1 cellular context compared by ENCODE assay signal in the genomic region with DNA sequence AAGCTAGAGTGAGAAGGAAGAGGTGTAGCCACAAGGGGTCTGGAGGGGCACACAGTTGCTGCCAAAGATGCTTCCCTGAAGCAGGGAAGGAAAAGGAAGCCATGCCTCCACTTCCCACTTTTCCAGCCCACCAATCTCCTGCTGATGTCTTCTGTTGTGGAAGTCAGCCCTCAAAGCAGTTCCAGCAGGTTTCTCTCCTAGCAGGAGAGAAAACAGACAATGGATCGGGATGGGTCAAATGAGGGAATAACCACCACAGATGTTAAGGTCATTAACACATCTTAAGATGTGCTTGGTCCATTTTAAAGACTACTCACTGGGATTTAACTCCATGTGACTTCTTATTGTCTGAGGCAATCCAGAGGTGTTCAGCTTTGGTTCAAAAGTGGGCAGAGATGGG.
TF ChIP-seq lines count a peak whose summit lies in the region.

No MANE protein-coding gene starts in this region.

TF ChIP-seq in H1, 55 proteins besides CTCF, POLR2A, EP300 and RAD21:
- TF ChIP-seq ASH2L (IDR thresholded peaks at IDR 0.05; ENCODE audit: low read length): no peak
- no peak for TF ChIP-seq USF2 (IDR thresholded peaks at IDR 0.05; ENCODE audit: low read length)
- TF ChIP-seq HDAC2 (IDR thresholded peaks at IDR 0.05; ENCODE audit: borderline replicate concordance in 1 of 2, low read depth in 2 of 2, low read length in 2 of 2): no peak; a peak in 1 of 4 replicates
- TF ChIP-seq, protein P1, sequence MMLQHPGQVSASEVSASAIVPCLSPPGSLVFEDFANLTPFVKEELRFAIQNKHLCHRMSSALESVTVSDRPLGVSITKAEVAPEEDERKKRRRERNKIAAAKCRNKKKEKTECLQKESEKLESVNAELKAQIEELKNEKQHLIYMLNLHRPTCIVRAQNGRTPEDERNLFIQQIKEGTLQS (IDR thresholded peaks at IDR 0.05; ENCODE audit: insufficient read depth, low read depth, low read length): no peak
- TF ChIP-seq E2F6 (IDR thresholded peaks at IDR 0.05): peak; percentile 24; the same call in 1 of the 2 replicates
- peak; percentile 62 for TF ChIP-seq NANOG (IDR thresholded peaks at IDR 0.05; ENCODE audit: insufficient read depth, low read depth, low read length, poor library complexity, severe bottlenecking)
- TF ChIP-seq RXRA (IDR thresholded peaks at IDR 0.05; ENCODE audit: insufficient read depth, low read depth, low read length): no peak
- TF ChIP-seq CBX5 (IDR thresholded peaks at IDR 0.05; ENCODE audit: low read depth, low read length): no peak
- TF ChIP-seq SP1 (IDR thresholded peaks at IDR 0.05; ENCODE audit: low read depth, low read length): peak; percentile 71; the same call in 1 of the 2 replicates
- no peak for TF ChIP-seq SP4 (IDR thresholded peaks at IDR 0.05; ENCODE audit: low read length)
- no peak for TF ChIP-seq BRCA1 (IDR thresholded peaks at IDR 0.05; ENCODE audit: low read depth, low read length)
- TF ChIP-seq JUN (IDR thresholded peaks at IDR 0.05; ENCODE audit: low read depth, low read length): no peak
- no peak for TF ChIP-seq CEBPB (IDR thresholded peaks at IDR 0.05; ENCODE audit: low read depth, low read length)
- no peak for TF ChIP-seq FOSL1 (IDR thresholded peaks at IDR 0.05; ENCODE audit: insufficient read depth, low read depth, low read length)
- TF ChIP-seq TEAD4 (IDR thresholded peaks at IDR 0.05; ENCODE audit: low read depth, low read length): no peak
- TF ChIP-seq CTBP2 (IDR thresholded peaks at IDR 0.05; ENCODE audit: borderline replicate concordance, insufficient read depth, insufficient read length, low read length): no peak
- TF ChIP-seq TAF1 (IDR thresholded peaks at IDR 0.05; ENCODE audit: low read depth, low read length): no peak
- no peak for TF ChIP-seq RBBP5 (IDR thresholded peaks at IDR 0.05; ENCODE audit: borderline replicate concordance, low read depth, low read length)
- TF ChIP-seq GABPA (IDR thresholded peaks at IDR 0.05; ENCODE audit: borderline replicate concordance, insufficient read depth, low read length): no peak
- TF ChIP-seq EZH2 (IDR thresholded peaks at IDR 0.05; ENCODE audit: low read depth, low read length, severe bottlenecking): no peak
- TF ChIP-seq CREB1 (IDR thresholded peaks at IDR 0.05): no peak
- no peak for TF ChIP-seq MAFK (IDR thresholded peaks at IDR 0.05; ENCODE audit: low read depth, low read length)
TF ChIP-seq in H1: peak in this region for 3.
